35 cellular contexts compared by ENCODE assay signal in genomic region chrX:153544747-153545146, GRCh38. TPM values are rescaled to one million over a fixed set of nuclear protein-coding genes. Genes with fewer than 3 reads are reported as not detected.
"Had no signal": no experiment of that assay in that cellular context is flagged by ENCODE, and none has a peak within 500 bp of the region (broad histone marks: within the 10 kb centered on the region; RNA-seq: fewer than 3 reads in every experiment).

No MANE protein-coding gene starts in this region.

- H3K27me3 ChIP-seq: ascending aorta, body of pancreas, brain microvascular endothelial cell, cardiac muscle cell had no signal

- H3K4me3 ChIP-seq: adrenal gland, ascending aorta, body of pancreas, breast epithelium, cardiac muscle cell had no signal

- DNase-seq: activated effector memory CD4-positive, alpha-beta T cell treated with anti-CD3 and anti-CD28 coated beads, Interleukin-2, amount 50 U/mL, for 16 hours; activated effector memory CD4-positive, alpha-beta T cell treated with Interleukin-2 at 50 U/mL for 16 hours; activated gamma-delta T cell; activated gamma-delta T cell treated with Interleukin-2 at 50 U/mL for 16 hours; activated naive CD4-positive, alpha-beta T cell; activated naive CD4-positive, alpha-beta T cell treated with anti-CD3 and anti-CD28 coated beads for 36 hours; activated naive CD4-positive, alpha-beta T cell treated with anti-CD3 and anti-CD28 coated beads, Interleukin-2, amount 10 ng/mL, durations not matched to agents 7 days and 5 days; activated naive CD4-positive, alpha-beta T cell treated with anti-CD3 and anti-CD28 coated beads, Interleukin-2, amount 50 U/mL, for 16 hours; activated naive CD4-positive, alpha-beta T cell treated with Interleukin-2 at 50 U/mL for 16 hours; activated naive CD8-positive, alpha-beta T cell treated with anti-CD3 and anti-CD28 coated beads for 36 hours; activated naive CD8-positive, alpha-beta T cell treated with anti-CD3 and anti-CD28 coated beads, Interleukin-2, amount 10 ng/mL, durations not matched to agents 7 days and 5 days; activated naive CD8-positive, alpha-beta T cell treated with anti-CD3 and anti-CD28 coated beads, Interleukin-2, amount 50 U/mL, for 24 hours; activated T-cell treated with anti-CD3 and anti-CD28 coated beads, Interleukin-2, amount 50 U/mL, for 1 hour; activated T-cell treated with anti-CD3 and anti-CD28 coated beads, Interleukin-2, amount 50 U/mL, for 24 hours; activated T-cell treated with anti-CD3 and anti-CD28 coated beads, Interleukin-2, amount 50 U/mL, for 4 hours; activated T-cell treated with anti-CD3 and anti-CD28 coated beads, Interleukin-2, amount 50 U/mL, for 48 hours; activated T-cell treated with anti-CD3 and anti-CD28 coated beads, Interleukin-2, amount 50 U/mL, for 72 hours; adrenal gland; amniotic stem cell; amygdala; anterior cingulate cortex; aorta; body of pancreas; brain microvascular endothelial cell; caudate nucleus; cerebellar nuclear complex had no signal

- H3K9me3 ChIP-seq: adrenal gland, ascending aorta, body of pancreas had no signal

- H3K4me1 ChIP-seq: ascending aorta, body of pancreas, breast epithelium had no signal

- H3K36me3 ChIP-seq: adrenal gland, ascending aorta, brain microvascular endothelial cell, breast epithelium, cardiac muscle cell had no signal

- H3K27ac ChIP-seq: adrenal gland, ascending aorta, body of pancreas, brain microvascular endothelial cell, breast epithelium, cardiac muscle cell had no signal

- ATAC-seq: activated naive CD4-positive, alpha-beta T cell treated with anti-CD3 and anti-CD28 coated beads, Interleukin-2, amount 50 U/mL, for 72 hours; activated naive CD8-positive, alpha-beta T cell treated with anti-CD3 and anti-CD28 coated beads, Interleukin-2, amount 50 U/mL, for 24 hours; activated T-cell treated with anti-CD3 and anti-CD28 coated beads, Interleukin-2, amount 50 U/mL, for 4 hours; activated T-cell treated with anti-CD3 and anti-CD28 coated beads, Interleukin-2, amount 50 U/mL, for 72 hours; activated T-helper 17 cell treated with anti-CD3 and anti-CD28 coated beads, Interleukin-2, amount 50 U/mL, for 72 hours; body of pancreas had no signal

- FAIRE-seq: astrocyte, bronchial epithelial cell had no signal

RNA-seq across cellular contexts. Expression of gene ATP2B3, which starts 27.3 kb away (rescaled TPM):
- total RNA-seq: activated naive CD4-positive, alpha-beta T cell treated with anti-CD3 and anti-CD28 coated beads for 36 hours; activated naive CD4-positive, alpha-beta T cell treated with anti-CD3 and anti-CD28 coated beads, Interleukin-2, amount 50 U/mL, for 72 hours; activated naive CD8-positive, alpha-beta T cell treated with anti-CD3 and anti-CD28 coated beads for 36 hours; activated naive CD8-positive, alpha-beta T cell treated with anti-CD3 and anti-CD28 coated beads, Interleukin-2, amount 10 ng/mL, durations not matched to agents 7 days and 5 days; activated T-cell treated with anti-CD3 and anti-CD28 coated beads, Interleukin-2, amount 50 U/mL, for 72 hours; activated T-helper 17 cell treated with anti-CD3 and anti-CD28 coated beads, Interleukin-2, amount 50 U/mL, for 72 hours; activated T-helper 2 cell treated with anti-CD3 and anti-CD28 coated beads, Interferon-gamma antibody, Interleukin-2, Interleukin-4, amounts not matched to agents 10 μg/mL and 5 μg/mL and 100 μg/mL, durations not matched to agents 14 hours and 24 hours and 36 hours; body of pancreas; breast epithelium; bronchial epithelial cell had no signal

RNA-seq across cellular contexts. Expression of gene BGN, which starts 50.0 kb away (rescaled TPM):
- total RNA-seq: activated naive CD4-positive, alpha-beta T cell treated with anti-CD3 and anti-CD28 coated beads for 36 hours; activated naive CD4-positive, alpha-beta T cell treated with anti-CD3 and anti-CD28 coated beads, Interleukin-2, amount 50 U/mL, for 72 hours; activated naive CD8-positive, alpha-beta T cell treated with anti-CD3 and anti-CD28 coated beads for 36 hours; activated naive CD8-positive, alpha-beta T cell treated with anti-CD3 and anti-CD28 coated beads, Interleukin-2, amount 10 ng/mL, durations not matched to agents 7 days and 5 days; activated T-cell treated with anti-CD3 and anti-CD28 coated beads, Interleukin-2, amount 50 U/mL, for 72 hours; activated T-helper 1 cell treated with anti-CD3 and anti-CD28 coated beads, Interleukin-12 subunit alpha, Interleukin-12 subunit beta, Interleukin-2, Interleukin-4 antibody, amounts not matched to agents 30 ng/mL and 10 ng/mL and 1 ng/mL, durations not matched to agents 14 hours and 24 hours and 36 hours; activated T-helper 17 cell treated with anti-CD3 and anti-CD28 coated beads, Interleukin-2, amount 50 U/mL, for 72 hours; activated T-helper 2 cell treated with anti-CD3 and anti-CD28 coated beads, Interferon-gamma antibody, Interleukin-2, Interleukin-4, amounts not matched to agents 10 μg/mL and 5 μg/mL and 100 μg/mL, durations not matched to agents 14 hours and 24 hours and 36 hours had no signal
